7 cellular contexts compared by ENCODE assay signal in the genomic region with DNA sequence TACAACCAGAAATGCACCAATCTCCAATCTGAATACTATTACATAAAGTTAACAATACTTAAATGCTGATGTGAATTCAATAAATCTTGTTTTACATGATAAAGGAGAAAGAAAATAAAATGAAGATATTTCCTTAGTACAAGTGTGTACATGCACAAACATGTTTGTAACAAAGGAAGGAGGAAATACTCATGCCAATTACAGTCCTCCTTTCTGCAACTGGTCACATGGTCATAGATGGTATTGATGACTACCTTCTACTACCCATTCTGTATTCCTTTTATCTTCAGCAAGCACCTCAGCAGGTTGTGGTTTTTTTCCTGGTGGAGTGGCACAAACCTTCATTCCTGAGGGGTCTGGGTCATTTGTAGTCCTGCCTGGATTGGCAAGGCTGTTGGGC.
"Had no signal": no experiment of that assay in that cellular context is flagged by ENCODE, and none has a peak within 500 bp of the region (broad histone marks: within the 10 kb centered on the region; RNA-seq: fewer than 3 reads in every experiment).

No MANE protein-coding gene starts in this region.

- H3K9me3 ChIP-seq: HAP-1 had no signal

- H3K9ac ChIP-seq: GM23248 had no signal

- H3K4me1 ChIP-seq: HAP-1 had no signal

- FAIRE-seq: HepG2 had no signal

- H3K27ac ChIP-seq: GM23248, HL-60 had no signal

- H3K4me3 ChIP-seq: GM23248, HAP-1 had no signal

- DNase-seq: GM23248, GOT3, H7, HFFc6 had no signal

- H3K36me3 ChIP-seq: HAP-1 had no signal

- H2AFZ ChIP-seq: GM23248 had no signal
